26 cellular contexts compared by ENCODE assay signal in genomic region chr13:79283742-79284141, GRCh38.
"Had no signal": no experiment of that assay in that cellular context is flagged by ENCODE, and none has a peak within 500 bp of the region (broad histone marks: within the 10 kb centered on the region; RNA-seq: fewer than 3 reads in every experiment).

No MANE protein-coding gene starts in this region.

- DNase-seq: activated CD4-positive, alpha-beta memory T cell treated with anti-CD3 and anti-CD28 coated beads, Interleukin-2, amount 10 ng/mL, durations not matched to agents 7 days and 5 days; activated CD4-positive, alpha-beta T cell treated with anti-CD3 and anti-CD28 coated beads for 1 hour; activated CD4-positive, alpha-beta T cell treated with anti-CD3 and anti-CD28 coated beads for 4 hours; activated CD4-positive, alpha-beta T cell treated with anti-CD3 and anti-CD28 coated beads, Interleukin-2, amount 10 ng/mL, durations not matched to agents 7 days and 5 days; activated CD4-positive, alpha-beta T cell treated with anti-CD3 and anti-CD28 coated beads, Interleukin-2, amount 50 U/mL, for 4 hours; activated CD8-positive, alpha-beta memory T cell treated with anti-CD3 and anti-CD28 coated beads, Interleukin-2, amount 50 U/mL, for 48 hours; activated gamma-delta T cell; activated naive CD4-positive, alpha-beta T cell; activated naive CD4-positive, alpha-beta T cell treated with anti-CD3 and anti-CD28 coated beads, Interleukin-2, amount 10 ng/mL, durations not matched to agents 7 days and 5 days; activated naive CD8-positive, alpha-beta T cell treated with anti-CD3 and anti-CD28 coated beads, Interleukin-2, amount 10 ng/mL, durations not matched to agents 7 days and 5 days; activated T-cell treated with anti-CD3 and anti-CD28 coated beads for 4 hours; activated T-cell treated with anti-CD3 and anti-CD28 coated beads, Interleukin-2, amount 50 U/mL, for 24 hours; activated T-cell treated with anti-CD3 and anti-CD28 coated beads, Interleukin-2, amount 50 U/mL, for 72 hours; central memory CD4-positive, alpha-beta T cell; cerebellar nuclear complex; colonic mucosa; effector CD8-positive, alpha-beta T cell; head of caudate nucleus had no signal

- H3K9me3 Mint-ChIP-seq: activated CD4-positive, alpha-beta memory T cell treated with anti-CD3 and anti-CD28 coated beads, Interleukin-2, amount 10 ng/mL, durations not matched to agents 7 days and 5 days; activated CD4-positive, alpha-beta T cell treated with anti-CD3 and anti-CD28 coated beads, Interleukin-2, amount 10 ng/mL, durations not matched to agents 7 days and 5 days; activated naive CD4-positive, alpha-beta T cell treated with anti-CD3 and anti-CD28 coated beads, Interleukin-2, amount 10 ng/mL, durations not matched to agents 7 days and 5 days; activated naive CD4-positive, alpha-beta T cell treated with anti-CD3 and anti-CD28 coated beads, Interleukin-2, amount 50 U/mL, for 72 hours; activated naive CD8-positive, alpha-beta T cell treated with anti-CD3 and anti-CD28 coated beads, Interleukin-2, amount 10 ng/mL, durations not matched to agents 7 days and 5 days; activated T-cell treated with anti-CD3 and anti-CD28 coated beads, Interleukin-2, amount 50 U/mL, for 24 hours; activated T-cell treated with anti-CD3 and anti-CD28 coated beads, Interleukin-2, amount 50 U/mL, for 72 hours; brain had no signal

- H3K4me3 ChIP-seq: ascending aorta, breast epithelium, cardiac muscle cell, colonic mucosa had no signal

- H3K27me3 ChIP-seq: ascending aorta, breast epithelium, cardiac muscle cell, colonic mucosa had no signal

- H3K27ac ChIP-seq: ascending aorta, breast epithelium, cardiac muscle cell, colonic mucosa had no signal

- H3K36me3 ChIP-seq: ascending aorta, breast epithelium, cardiac muscle cell, colonic mucosa had no signal

- H3K36me3 Mint-ChIP-seq: activated naive CD4-positive, alpha-beta T cell treated with anti-CD3 and anti-CD28 coated beads, Interleukin-2, amount 10 ng/mL, durations not matched to agents 7 days and 5 days; activated naive CD4-positive, alpha-beta T cell treated with anti-CD3 and anti-CD28 coated beads, Interleukin-2, amount 50 U/mL, for 72 hours; activated naive CD8-positive, alpha-beta T cell treated with anti-CD3 and anti-CD28 coated beads, Interleukin-2, amount 10 ng/mL, durations not matched to agents 7 days and 5 days; brain had no signal

- H3K9me3 ChIP-seq: ascending aorta, breast epithelium, colonic mucosa had no signal

- H3K4me1 Mint-ChIP-seq: activated CD4-positive, alpha-beta memory T cell treated with anti-CD3 and anti-CD28 coated beads, Interleukin-2, amount 10 ng/mL, durations not matched to agents 7 days and 5 days; activated CD4-positive, alpha-beta T cell treated with anti-CD3 and anti-CD28 coated beads, Interleukin-2, amount 10 ng/mL, durations not matched to agents 7 days and 5 days; activated naive CD4-positive, alpha-beta T cell treated with anti-CD3 and anti-CD28 coated beads, Interleukin-2, amount 10 ng/mL, durations not matched to agents 7 days and 5 days; activated naive CD8-positive, alpha-beta T cell treated with anti-CD3 and anti-CD28 coated beads, Interleukin-2, amount 10 ng/mL, durations not matched to agents 7 days and 5 days had no signal

- H3K4me3 Mint-ChIP-seq: activated CD4-positive, alpha-beta memory T cell treated with anti-CD3 and anti-CD28 coated beads, Interleukin-2, amount 10 ng/mL, durations not matched to agents 7 days and 5 days; activated CD4-positive, alpha-beta T cell treated with anti-CD3 and anti-CD28 coated beads, Interleukin-2, amount 10 ng/mL, durations not matched to agents 7 days and 5 days; activated naive CD4-positive, alpha-beta T cell treated with anti-CD3 and anti-CD28 coated beads, Interleukin-2, amount 10 ng/mL, durations not matched to agents 7 days and 5 days; activated naive CD8-positive, alpha-beta T cell treated with anti-CD3 and anti-CD28 coated beads, Interleukin-2, amount 10 ng/mL, durations not matched to agents 7 days and 5 days; activated T-cell treated with anti-CD3 and anti-CD28 coated beads, Interleukin-2, amount 50 U/mL, for 24 hours; activated T-cell treated with anti-CD3 and anti-CD28 coated beads, Interleukin-2, amount 50 U/mL, for 72 hours; brain had no signal

- ATAC-seq: activated T-cell treated with anti-CD3 and anti-CD28 coated beads, Interleukin-2, amount 50 U/mL, for 72 hours; esophagus mucosa had no signal

- H3K27me3 Mint-ChIP-seq: activated CD4-positive, alpha-beta memory T cell treated with anti-CD3 and anti-CD28 coated beads, Interleukin-2, amount 10 ng/mL, durations not matched to agents 7 days and 5 days; activated CD4-positive, alpha-beta T cell treated with anti-CD3 and anti-CD28 coated beads, Interleukin-2, amount 10 ng/mL, durations not matched to agents 7 days and 5 days; activated T-cell treated with anti-CD3 and anti-CD28 coated beads, Interleukin-2, amount 50 U/mL, for 24 hours had no signal

- FAIRE-seq: endometrium, frontal cortex had no signal

- H3K27ac Mint-ChIP-seq: activated CD4-positive, alpha-beta memory T cell treated with anti-CD3 and anti-CD28 coated beads, Interleukin-2, amount 10 ng/mL, durations not matched to agents 7 days and 5 days; activated CD4-positive, alpha-beta T cell treated with anti-CD3 and anti-CD28 coated beads, Interleukin-2, amount 10 ng/mL, durations not matched to agents 7 days and 5 days; activated naive CD4-positive, alpha-beta T cell treated with anti-CD3 and anti-CD28 coated beads, Interleukin-2, amount 10 ng/mL, durations not matched to agents 7 days and 5 days; activated naive CD4-positive, alpha-beta T cell treated with anti-CD3 and anti-CD28 coated beads, Interleukin-2, amount 50 U/mL, for 72 hours; activated naive CD8-positive, alpha-beta T cell treated with anti-CD3 and anti-CD28 coated beads, Interleukin-2, amount 10 ng/mL, durations not matched to agents 7 days and 5 days; activated T-cell treated with anti-CD3 and anti-CD28 coated beads, Interleukin-2, amount 50 U/mL, for 24 hours; activated T-cell treated with anti-CD3 and anti-CD28 coated beads, Interleukin-2, amount 50 U/mL, for 72 hours; brain had no signal

- H3K4me1 ChIP-seq: ascending aorta, breast epithelium, colonic mucosa had no signal
